8 cellular contexts compared by ENCODE assay signal in the genomic region with DNA sequence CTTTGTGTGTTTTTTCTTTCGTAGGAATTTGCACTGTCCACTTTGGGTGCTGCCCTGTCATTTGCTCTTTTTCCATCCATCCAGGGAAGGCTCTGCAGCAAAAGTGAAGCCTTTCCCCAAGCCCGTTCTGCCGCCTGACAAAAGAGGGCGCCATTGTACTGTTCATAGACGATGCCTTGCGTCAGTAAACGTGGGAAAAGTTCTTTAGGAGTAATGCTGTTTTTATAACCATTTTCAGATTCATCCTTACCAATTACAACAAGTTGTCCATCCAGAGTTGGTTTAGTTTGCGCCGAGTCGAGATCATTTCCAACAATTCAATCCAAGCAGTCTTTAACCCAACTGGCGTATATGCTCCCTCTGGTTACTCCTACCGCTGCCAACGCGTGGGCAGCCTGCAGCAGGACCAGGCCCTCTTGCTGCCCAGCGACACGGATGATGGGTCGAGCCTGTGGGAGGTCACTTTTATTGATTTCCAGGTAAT. TPM values are rescaled to one million over a fixed set of nuclear protein-coding genes. Genes with fewer than 3 reads are reported as not detected.
DNase-seq lines count a peak whose midpoint lies in the region; ATAC-seq and TF ChIP-seq lines count a peak whose summit lies in the region.

No MANE protein-coding gene starts in this region.

- peak; percentile 96 for TF ChIP-seq CTCF in A673 (conservative IDR thresholded peaks at IDR 0.05; ENCODE audit: low read depth, low read length)
- peak; percentile 67 for TF ChIP-seq CTCF in GM12873 (IDR thresholded peaks at IDR 0.05; ENCODE audit: insufficient read depth, low read depth, low read length, missing control alignments)
- peak; percentile 68 for TF ChIP-seq CTCF in WTC11 (IDR thresholded peaks at IDR 0.05)
- peak; percentile 92 for TF ChIP-seq CTCF in epithelial cell of proximal tubule (conservative IDR thresholded peaks at IDR 0.05; ENCODE audit: low read depth, low read length)
- TF ChIP-seq CTCF in upper lobe of left lung (IDR thresholded peaks at IDR 0.05) = peak; percentile 30 to 67 (median 58)

- peaks cover 19% of the 10 kb centered on the region for H3K4me1 Mint-ChIP-seq in WTC11

- no peaks in the 10 kb centered on the region for H3K9me3 ChIP-seq in A673 (ENCODE audit: low read depth, low read length, poor library complexity, severe bottlenecking)
- H3K9me3 ChIP-seq in upper lobe of left lung = no peaks in the 10 kb centered on the region

- intact Hi-C loops in A673 (cut with micrococcal nuclease; ENCODE audit: unreplicated experiment) = loop anchor here (2.0 kb wide), 2 partner anchors 38 to 1250 kb away; no protein-coding TSS in a partner anchor

- POLR2A ChIA-PET in A673 (lab: Charles Lee; ENCODE audit: low non-redundant PET) (no interaction called here), WTC11 (lab: Charles Lee) (no interaction called here)

- H3K4me3 Mint-ChIP-seq in WTC11 = no peak overlapping the region

- H3K4me3 ChIP-seq in A673 (ENCODE audit: low read depth, low read length, poor library complexity, severe bottlenecking) = no peak overlapping the region
- H3K4me3 ChIP-seq in epithelial cell of proximal tubule (ENCODE audit: low read depth, low read length) = no peak overlapping the region
- H3K4me3 ChIP-seq in upper lobe of left lung = no peak overlapping the region

- H3K27me3 ChIP-seq in A673 (replicated peaks; ENCODE audit: insufficient read depth, low read depth, low read length, poor library complexity) = no peaks in the 10 kb centered on the region
- no peaks in the 10 kb centered on the region for H3K27me3 ChIP-seq in upper lobe of left lung

- no peak for TF ChIP-seq EP300 in upper lobe of left lung (IDR thresholded peaks at IDR 0.05)

- ATAC-seq in WTC11 = peak; percentile 83
- peak in 1 of 2 donors; percentile 89 for ATAC-seq in upper lobe of left lung (ENCODE audit: low FRiP score in 2 of 2)
- no peak for ATAC-seq in GM18909 (IDR thresholded peaks at IDR 0.05; ENCODE audit: poor library complexity, unreplicated experiment)

- peaks cover 7% of the 10 kb centered on the region for H3K4me1 ChIP-seq in A673 (ENCODE audit: insufficient read depth, low read length, poor library complexity, severe bottlenecking)
- peaks cover 4 to 13% (median 10%) of the 10 kb centered on the region in 4 donors for H3K4me1 ChIP-seq in upper lobe of left lung

- no peaks in the 10 kb centered on the region for H3K36me3 ChIP-seq in A673 (ENCODE audit: insufficient read depth, low read length, poor library complexity, severe bottlenecking)
- H3K36me3 ChIP-seq in upper lobe of left lung = no peaks in the 10 kb centered on the region

- no peak for TF ChIP-seq POLR2A in upper lobe of left lung (IDR thresholded peaks at IDR 0.05)

- no TSS peak for BruUV-seq in A673 (replicated peaks; lab: Mats Ljungman, UMichigan)

- H3K27me3 Mint-ChIP-seq in WTC11 (ENCODE audit: low read depth) = peaks cover 12% of the 10 kb centered on the region

- peak; percentile 83 for DNase-seq in A673 (ENCODE audit: low spot score)
- peak; percentile 50 for DNase-seq in NCI-H2029 (lab: John Stamatoyannopoulos, UW)
- peak; percentile 73 for DNase-seq in WTC11 (ENCODE audit: low spot score)
- peak; percentile 9 for DNase-seq in epithelial cell of proximal tubule (ENCODE audit: low read depth)
- DNase-seq in myocyte (ENCODE audit: low read depth) = peak; percentile 87
- DNase-seq in upper lobe of left lung = peak; percentile 36 to 41

- H3K27ac Mint-ChIP-seq in WTC11 = no peak overlapping the region

- H3K36me3 Mint-ChIP-seq in WTC11 = peaks cover 8% of the 10 kb centered on the region

- no peak overlapping the region for H3K27ac ChIP-seq in A673 (ENCODE audit: low read depth, low read length, poor library complexity, severe bottlenecking)
- no peak overlapping the region for H3K27ac ChIP-seq in upper lobe of left lung

- WGBS in upper lobe of left lung, 2 donors = 52 to 64% methylated on average over 17 of the region's 17 CpGs

- CTCF ChIA-PET in A673 (lab: Charles Lee) = no interaction called here
- CTCF ChIA-PET in WTC11 (lab: Charles Lee) = interaction anchor here (0.6 to 3.2 kb wide), 17 partner anchors 9 to 1296 kb away, joined by 3 to 17 read pairs (median 4); partner anchors contain the start of gene VCAN

- H3K9me3 Mint-ChIP-seq in WTC11 = peaks cover 16% of the 10 kb centered on the region

TF ChIP-seq in WTC11, 78 proteins besides CTCF, POLR2A, EP300 and RAD21:
- TF ChIP-seq, protein P1, sequence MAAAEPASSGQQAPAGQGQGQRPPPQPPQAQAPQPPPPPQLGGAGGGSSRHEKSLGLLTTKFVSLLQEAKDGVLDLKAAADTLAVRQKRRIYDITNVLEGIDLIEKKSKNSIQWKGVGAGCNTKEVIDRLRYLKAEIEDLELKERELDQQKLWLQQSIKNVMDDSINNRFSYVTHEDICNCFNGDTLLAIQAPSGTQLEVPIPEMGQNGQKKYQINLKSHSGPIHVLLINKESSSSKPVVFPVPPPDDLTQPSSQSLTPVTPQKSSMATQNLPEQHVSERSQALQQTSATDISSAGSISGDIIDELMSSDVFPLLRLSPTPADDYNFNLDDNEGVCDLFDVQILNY (CRISPR knock-in tag; IDR thresholded peaks at IDR 0.05) = no peak
- TF ChIP-seq PRRX2 (CRISPR knock-in tag; IDR thresholded peaks at IDR 0.05) = no peak
- TF ChIP-seq AR (CRISPR knock-in tag; IDR thresholded peaks at IDR 0.05) = no peak
- no peak for TF ChIP-seq RORB (CRISPR knock-in tag; IDR thresholded peaks at IDR 0.05)
- TF ChIP-seq CREM (CRISPR knock-in tag; IDR thresholded peaks at IDR 0.05) = no peak
- no peak for TF ChIP-seq ZNF232 (CRISPR knock-in tag; IDR thresholded peaks at IDR 0.05)

RNA-seq across cellular contexts. Expression of gene RPS23, which starts 34.3 kb away (rescaled TPM):
- total RNA-seq in A673 (2021) (1,953 and 1,982 TPM in 2 replicates), WTC11 (2021) (2,589 to 2,799 TPM (median 2,697 TPM) in 3 replicates), epithelial cell of proximal tubule (4,567 and 4,820 TPM in 2 replicates), myocyte (1,872 and 2,361 TPM in 2 replicates), upper lobe of left lung (1,000 to 10,000 TPM; 1,173 to 2,208 (median 1,478) TPM)
- 2,016 TPM for polyA plus RNA-seq in myocyte (2012)

Comparison
In these comparisons a context has a peak if more than half of its experiments do, and no peak if none do; other contexts are left out.
1. DNase-seq: peak in every context shown above with its lines; median percentile 87 in myocyte; 83 in A673; 73 in WTC11; 50 in NCI-H2029; 38 in upper lobe of left lung; 9 in epithelial cell of proximal tubule.